8 cellular contexts compared by ENCODE assay signal in genomic region chr9:17578911-17579793, GRCh38. TPM values are rescaled to one million over a fixed set of nuclear protein-coding genes. Genes with fewer than 3 reads are reported as not detected.
DNase-seq lines count a peak whose midpoint lies in the region; ATAC-seq and TF ChIP-seq lines count a peak whose summit lies in the region.

Gene SH3GL2, plus strand, starts transcription at chr9:17579066.

- H3K27ac Mint-ChIP-seq in activated T-helper 17 cell treated with anti-CD3 and anti-CD28 coated beads, Interleukin-2, amount 50 U/mL, for 72 hours, result no peak within 1 kb of the TSS

- H3K36me3 ChIP-seq in heart left ventricle (no peaks in the 10 kb centered on the region), OCI-LY7 (ENCODE audit: insufficient read depth, low read length) (no peaks in the 10 kb centered on the region)

- peak within 1 kb of the TSS; percentile 33 for H3K4me3 Mint-ChIP-seq in activated T-helper 17 cell treated with anti-CD3 and anti-CD28 coated beads, Interleukin-2, amount 50 U/mL, for 72 hours

- no peaks in the 10 kb centered on the region for H3K9me2 ChIP-seq in OCI-LY7 (ENCODE audit: insufficient read depth, low read length)

- BruUV-seq in OCI-LY7 (replicated peaks; lab: Mats Ljungman, UMichigan), result no TSS peak

- peaks cover 3 to 42% (median 14%) of the 10 kb centered on the region in 9 donors for H3K27me3 ChIP-seq in heart left ventricle

- peak within 1 kb of the TSS; percentile 37 to 83 (median 58) for H3K4me3 ChIP-seq in heart left ventricle
- no peak within 1 kb of the TSS for H3K4me3 ChIP-seq in OCI-LY7 (ENCODE audit: low read depth, low read length, poor library complexity, severe bottlenecking)

- POLR2A ChIA-PET in OCI-LY7 (lab: Charles Lee), result interaction anchor here (1.0 kb wide), 1 partner anchor 17 kb away, joined by 3 read pairs; no protein-coding TSS in a partner anchor

- TF ChIP-seq POLR2A in heart left ventricle (IDR thresholded peaks at IDR 0.05), result peak in 1 of 2 donors; percentile 32

- H4K20me1 ChIP-seq in OCI-LY7 (ENCODE audit: insufficient read depth, low read length), result no peaks in the 10 kb centered on the region

- intact Hi-C loops in heart left ventricle (cut with DNase I), result no loop called here
- intact Hi-C loops in posterior vena cava (cut with DNase I), result no loop called here
- intact Hi-C loops in OCI-LY7 (cut with micrococcal nuclease; ENCODE audit: unreplicated experiment), result no loop called here

- no peaks in the 10 kb centered on the region for H3K4me1 Mint-ChIP-seq in activated T-helper 17 cell treated with anti-CD3 and anti-CD28 coated beads, Interleukin-2, amount 50 U/mL, for 72 hours

- peak; percentile 70 for ATAC-seq in GM19438 (IDR thresholded peaks at IDR 0.05; ENCODE audit: low read depth, unreplicated experiment)
- ATAC-seq in activated T-helper 17 cell treated with anti-CD3 and anti-CD28 coated beads, Interleukin-2, amount 50 U/mL, for 72 hours (replicated peaks), result no peak
- ATAC-seq in heart left ventricle, result peak in 3 of 4 donors; percentile 72 to 95 (median 92)
- ATAC-seq in GM21619 (IDR thresholded peaks at IDR 0.05; ENCODE audit: unreplicated experiment), result no peak

- H3K27ac ChIP-seq in heart left ventricle (peak within 1 kb of the TSS in 2 of 12 donors; percentile 16 to 29), OCI-LY7 (ENCODE audit: low read depth, low read length, poor library complexity, severe bottlenecking) (no peak within 1 kb of the TSS)

- CTCF ChIA-PET in OCI-LY7 (lab: Charles Lee; ENCODE audit: unreplicated experiment), result no interaction called here

- no peak within 1 kb of the TSS for H2AFZ ChIP-seq in OCI-LY7 (ENCODE audit: low read length)

- H3K4me1 ChIP-seq in heart left ventricle (peaks cover 0 to 15% (median 1%) of the 10 kb centered on the region in 12 donors), OCI-LY7 (ENCODE audit: insufficient read depth, low read length, poor library complexity, severe bottlenecking) (no peaks in the 10 kb centered on the region)

- peaks cover 32% of the 10 kb centered on the region for H3K27me3 Mint-ChIP-seq in activated T-helper 17 cell treated with anti-CD3 and anti-CD28 coated beads, Interleukin-2, amount 50 U/mL, for 72 hours

- H3K4me2 ChIP-seq in OCI-LY7 (ENCODE audit: low read length), result no peak within 1 kb of the TSS

- no peak for TF ChIP-seq CTCF in heart left ventricle (IDR thresholded peaks at IDR 0.05)
- no peak for TF ChIP-seq CTCF in OCI-LY7 (conservative IDR thresholded peaks at IDR 0.05; ENCODE audit: low read length)

- H3K9me3 Mint-ChIP-seq in activated T-helper 17 cell treated with anti-CD3 and anti-CD28 coated beads, Interleukin-2, amount 50 U/mL, for 72 hours, result no peaks in the 10 kb centered on the region

- DNase-seq in C1 segment of cervical spinal cord (lab: John Stamatoyannopoulos, UW), result peak in 10 of 14 donors; percentile 19 to 86 (median 39)
- peak; percentile 85 for DNase-seq in NCI-H128 (lab: John Stamatoyannopoulos, UW; ENCODE audit: unreplicated experiment)
- DNase-seq in heart left ventricle, result peak; percentile 28 to 62 (median 56)
- peak; percentile 75 for DNase-seq in posterior vena cava (ENCODE audit: low spot score)
- DNase-seq in OCI-LY7 (ENCODE audit: low spot score), result no peak

- H3K9me3 ChIP-seq in heart left ventricle (no peaks in the 10 kb centered on the region), OCI-LY7 (ENCODE audit: low read length) (no peaks in the 10 kb centered on the region)

- 1 to 2% (median 1%) methylated on average over 32 to 109 of the region's 109 CpGs for WGBS in heart left ventricle, 4 donors

- no peaks in the 10 kb centered on the region for H3K36me3 Mint-ChIP-seq in activated T-helper 17 cell treated with anti-CD3 and anti-CD28 coated beads, Interleukin-2, amount 50 U/mL, for 72 hours (ENCODE audit: low read depth)

- no peaks in the 10 kb centered on the region for H3K79me2 ChIP-seq in OCI-LY7 (ENCODE audit: insufficient read depth, low read depth, low read length)

RNA-seq across cellular contexts. Expression of gene SH3GL2, which starts in this region (rescaled TPM):
- total RNA-seq in activated T-helper 17 cell treated with anti-CD3 and anti-CD28 coated beads, Interleukin-2, amount 50 U/mL, for 72 hours, result not detected
- total RNA-seq in heart left ventricle, result 10 to 100 TPM in 2 of 9 donors, 1 to 10 TPM in 7; 1.8 to 20.9 (median 5.9) TPM
- 1 to 10 TPM; 1.3 to 3.5 TPM for polyA plus RNA-seq in heart left ventricle
- total RNA-seq in posterior vena cava, result not detected
- not detected in 2 replicates for total RNA-seq in OCI-LY7 (2014; rRNA removed; shearing (Covaris generic))
- total RNA-seq in OCI-LY7 (2022), result not detected in 2 replicates

Comparison
In these comparisons a context has a peak if more than half of its experiments do, and no peak if none do; other contexts are left out.
1. Peak in DNase-seq in posterior vena cava; RNA of the gene not detected or under 1 TPM.
2. ATAC-seq: peak in GM19438 (single experiment) and heart left ventricle (3 of 4); none in activated T-helper 17 cell treated with anti-CD3 and anti-CD28 coated beads, Interleukin-2, amount 50 U/mL, for 72 hours (single experiment) and GM21619 (single experiment).